2 cellular contexts compared by ENCODE assay signal in the genomic region with DNA sequence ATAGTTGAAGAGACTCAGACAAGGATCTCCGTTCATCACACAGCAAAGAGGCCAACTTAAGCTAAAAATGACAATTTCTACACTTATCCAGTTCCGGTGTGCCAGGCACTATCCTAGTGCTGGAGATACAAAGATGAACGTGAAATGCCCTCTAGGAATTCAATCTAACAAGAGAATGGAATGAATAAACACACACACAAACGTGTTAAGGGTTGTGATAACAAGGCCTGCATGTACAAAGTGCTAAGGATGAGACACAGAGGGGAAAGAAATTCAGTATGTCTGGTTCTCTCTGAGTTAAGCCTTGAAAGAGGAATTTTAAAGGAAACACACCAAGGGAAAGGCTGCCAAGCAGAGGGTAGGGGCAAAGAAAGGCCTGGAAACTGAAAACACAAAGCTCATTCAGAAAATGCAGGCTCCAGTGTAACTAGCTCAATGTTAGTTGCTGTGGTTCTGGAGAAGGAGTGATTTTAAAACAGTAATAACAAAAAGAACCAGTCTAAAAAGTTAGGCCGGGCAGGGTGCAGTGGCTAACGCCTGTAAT.
TF ChIP-seq lines count a peak whose summit lies in the region.

No MANE protein-coding gene starts in this region.

TF ChIP-seq in GM23338, 12 proteins besides CTCF, POLR2A, EP300 and RAD21:
- TF ChIP-seq CREB1 (CRISPR knock-in tag; IDR thresholded peaks at IDR 0.05; ENCODE audit: low read depth) (no peak), ZNF331 (CRISPR knock-in tag; IDR thresholded peaks at IDR 0.05; ENCODE audit: low read depth) (no peak), EZH2 (IDR thresholded peaks at IDR 0.05; ENCODE audit: low read depth, unreplicated experiment) (no peak), STAT1 (IDR thresholded peaks at IDR 0.05; ENCODE audit: unreplicated experiment) (no peak), NANOG (IDR thresholded peaks at IDR 0.05; ENCODE audit: borderline replicate concordance) (no peak), EZH2phosphoT487 (IDR thresholded peaks at IDR 0.05; ENCODE audit: unreplicated experiment) (no peak), JUNB (IDR thresholded peaks at IDR 0.05; ENCODE audit: unreplicated experiment) (no peak), ZNF114 (CRISPR knock-in tag; IDR thresholded peaks at IDR 0.05) (no peak), POLR2AphosphoS5 (IDR thresholded peaks at IDR 0.05; ENCODE audit: low read depth) (no peak)
- TF ChIP-seq, protein P1, sequence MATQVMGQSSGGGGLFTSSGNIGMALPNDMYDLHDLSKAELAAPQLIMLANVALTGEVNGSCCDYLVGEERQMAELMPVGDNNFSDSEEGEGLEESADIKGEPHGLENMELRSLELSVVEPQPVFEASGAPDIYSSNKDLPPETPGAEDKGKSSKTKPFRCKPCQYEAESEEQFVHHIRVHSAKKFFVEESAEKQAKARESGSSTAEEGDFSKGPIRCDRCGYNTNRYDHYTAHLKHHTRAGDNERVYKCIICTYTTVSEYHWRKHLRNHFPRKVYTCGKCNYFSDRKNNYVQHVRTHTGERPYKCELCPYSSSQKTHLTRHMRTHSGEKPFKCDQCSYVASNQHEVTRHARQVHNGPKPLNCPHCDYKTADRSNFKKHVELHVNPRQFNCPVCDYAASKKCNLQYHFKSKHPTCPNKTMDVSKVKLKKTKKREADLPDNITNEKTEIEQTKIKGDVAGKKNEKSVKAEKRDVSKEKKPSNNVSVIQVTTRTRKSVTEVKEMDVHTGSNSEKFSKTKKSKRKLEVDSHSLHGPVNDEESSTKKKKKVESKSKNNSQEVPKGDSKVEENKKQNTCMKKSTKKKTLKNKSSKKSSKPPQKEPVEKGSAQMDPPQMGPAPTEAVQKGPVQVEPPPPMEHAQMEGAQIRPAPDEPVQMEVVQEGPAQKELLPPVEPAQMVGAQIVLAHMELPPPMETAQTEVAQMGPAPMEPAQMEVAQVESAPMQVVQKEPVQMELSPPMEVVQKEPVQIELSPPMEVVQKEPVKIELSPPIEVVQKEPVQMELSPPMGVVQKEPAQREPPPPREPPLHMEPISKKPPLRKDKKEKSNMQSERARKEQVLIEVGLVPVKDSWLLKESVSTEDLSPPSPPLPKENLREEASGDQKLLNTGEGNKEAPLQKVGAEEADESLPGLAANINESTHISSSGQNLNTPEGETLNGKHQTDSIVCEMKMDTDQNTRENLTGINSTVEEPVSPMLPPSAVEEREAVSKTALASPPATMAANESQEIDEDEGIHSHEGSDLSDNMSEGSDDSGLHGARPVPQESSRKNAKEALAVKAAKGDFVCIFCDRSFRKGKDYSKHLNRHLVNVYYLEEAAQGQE (IDR thresholded peaks at IDR 0.05; ENCODE audit: unreplicated experiment): no peak
- TF ChIP-seq, protein P2, sequence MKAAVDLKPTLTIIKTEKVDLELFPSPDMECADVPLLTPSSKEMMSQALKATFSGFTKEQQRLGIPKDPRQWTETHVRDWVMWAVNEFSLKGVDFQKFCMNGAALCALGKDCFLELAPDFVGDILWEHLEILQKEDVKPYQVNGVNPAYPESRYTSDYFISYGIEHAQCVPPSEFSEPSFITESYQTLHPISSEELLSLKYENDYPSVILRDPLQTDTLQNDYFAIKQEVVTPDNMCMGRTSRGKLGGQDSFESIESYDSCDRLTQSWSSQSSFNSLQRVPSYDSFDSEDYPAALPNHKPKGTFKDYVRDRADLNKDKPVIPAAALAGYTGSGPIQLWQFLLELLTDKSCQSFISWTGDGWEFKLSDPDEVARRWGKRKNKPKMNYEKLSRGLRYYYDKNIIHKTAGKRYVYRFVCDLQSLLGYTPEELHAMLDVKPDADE (IDR thresholded peaks at IDR 0.05): no peak

TF ChIP-seq in K562, 482 proteins besides CTCF, POLR2A, EP300 and RAD21:
- no peak for TF ChIP-seq FOS (IDR thresholded peaks at IDR 0.05; ENCODE audit: extremely low read depth, insufficient read length)
- TF ChIP-seq MAZ (CRISPR knock-in tag; conservative IDR thresholded peaks at IDR 0.05 in 1 of 2, IDR thresholded peaks at IDR 0.05 in 1 of 2): no peak
- no peak for TF ChIP-seq TEAD1 (CRISPR knock-in tag; IDR thresholded peaks at IDR 0.05)
- TF ChIP-seq NR2F6 (CRISPR knock-in tag; IDR thresholded peaks at IDR 0.05): no peak
- no peak for TF ChIP-seq MTA2 (IDR thresholded peaks at IDR 0.05; ENCODE audit: low read depth)
- no peak for TF ChIP-seq GTF2E2 (tag; IDR thresholded peaks at IDR 0.05)
- no peak for TF ChIP-seq NFYB (IDR thresholded peaks at IDR 0.05; ENCODE audit: extremely low read depth, insufficient read length)
- TF ChIP-seq RBBP5 (IDR thresholded peaks at IDR 0.05; ENCODE audit: borderline replicate concordance, insufficient read depth, low read length, poor library complexity, severe bottlenecking): no peak
- TF ChIP-seq ZNF586 (CRISPR knock-in tag; conservative IDR thresholded peaks at IDR 0.05): no peak
- no peak for TF ChIP-seq NFIX (CRISPR knock-in tag; IDR thresholded peaks at IDR 0.05; ENCODE audit: low read depth)
- no peak for TF ChIP-seq STAT5B (CRISPR knock-in tag; IDR thresholded peaks at IDR 0.05)
- no peak for TF ChIP-seq POLR3A (IDR thresholded peaks at IDR 0.05; ENCODE audit: borderline replicate concordance, extremely low read depth, insufficient read depth, insufficient read length)
- TF ChIP-seq MED1 (CRISPR knock-in tag; IDR thresholded peaks at IDR 0.05; ENCODE audit: borderline replicate concordance): no peak
- TF ChIP-seq JUND (IDR thresholded peaks at IDR 0.05; ENCODE audit: borderline replicate concordance, low read depth, low read length): no peak
- TF ChIP-seq JUND (tag; IDR thresholded peaks at IDR 0.05; ENCODE audit: borderline replicate concordance, low read depth, low read length): no peak
